In the genomic region with DNA sequence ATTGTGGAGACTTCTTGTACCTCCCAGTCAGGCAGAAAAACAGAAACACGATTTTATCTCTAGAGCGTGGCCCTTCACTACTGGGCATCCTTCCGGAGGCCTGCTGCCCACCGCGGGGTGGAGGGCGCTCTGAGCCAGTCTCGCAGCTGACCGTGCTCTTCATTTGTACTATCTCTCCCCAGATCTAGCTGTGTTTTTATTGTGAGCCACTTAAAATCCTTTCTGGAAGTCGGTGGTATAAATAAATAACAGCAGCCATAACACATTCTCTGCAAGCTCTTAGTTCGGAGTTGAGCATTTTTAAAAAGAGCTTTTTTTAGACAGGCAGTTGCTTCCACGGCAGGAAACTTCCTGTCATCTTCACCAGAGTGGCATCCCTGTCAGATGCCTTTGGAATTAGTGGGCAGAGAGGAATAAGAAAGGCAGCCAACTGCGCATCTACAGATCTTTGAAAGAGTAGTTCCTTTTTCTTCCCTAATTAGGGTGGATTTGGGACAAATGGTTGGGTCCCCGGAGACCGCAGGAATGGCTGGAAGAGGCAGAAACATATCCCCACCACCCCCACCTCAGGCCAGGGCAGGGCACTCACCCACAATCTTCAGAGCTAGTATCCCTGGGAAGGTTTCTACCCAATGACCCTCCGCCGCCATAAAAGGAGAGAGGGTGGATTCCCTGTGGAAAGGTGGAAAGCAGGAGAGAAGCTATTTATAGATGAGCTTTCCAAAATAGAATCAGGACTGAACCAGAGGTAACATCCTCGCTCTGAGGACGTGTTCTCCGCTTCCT, we compare ENCODE assay signal across 13 cellular contexts.
A peak's percentile ranks its signal among the peaks of the same experiment; 100 is the strongest.
DNase-seq lines count a peak whose midpoint lies in the region; ATAC-seq and TF ChIP-seq lines count a peak whose summit lies in the region.
"Had no signal": no experiment of that assay in that cellular context is flagged by ENCODE, and none has a peak within 500 bp of the region (broad histone marks: within the 10 kb centered on the region; RNA-seq: fewer than 3 reads in every experiment).

No MANE protein-coding gene starts in this region.

- TF ChIP-seq CTCF in SK-N-SH (IDR thresholded peaks at IDR 0.05) = 0 out of 2 replicates have a peak, but pooled peaks have one; percentile 15
- TF ChIP-seq CTCF in foreskin fibroblast (IDR thresholded peaks at IDR 0.05; ENCODE audit: low read depth, low read length) = no peak
- no peak for TF ChIP-seq CTCF in psoas muscle (IDR thresholded peaks at IDR 0.05)
- no peak for TF ChIP-seq CTCF in esophagus squamous epithelium (IDR thresholded peaks at IDR 0.05)
- no peak for TF ChIP-seq CTCF in GM10248 (IDR thresholded peaks at IDR 0.05; ENCODE audit: control extremely low read depth, extremely low read depth, low read depth, missing control alignments)

- H3K9ac ChIP-seq in SK-N-SH = peak overlapping the region; percentile 71

- H3F3A ChIP-seq in SK-N-SH (replicated peaks; ENCODE audit: insufficient read depth) = peaks cover 32% of the 10 kb centered on the region

- no peak for TF ChIP-seq POLR2A in esophagus squamous epithelium (IDR thresholded peaks at IDR 0.05)

- POLR2A ChIA-PET in SK-N-SH (lab: Yijun Ruan, JAX) = interaction anchor here (0.6 kb wide), 1 partner anchor 10 kb away, joined by 4 read pairs; no protein-coding TSS in a partner anchor
- POLR2A ChIA-PET in GM10248 (lab: Yijun Ruan, JAX) = no interaction called here

- H3K4me2 ChIP-seq in SK-N-SH = peak overlapping the region; percentile 72

- CTCF ChIA-PET in SK-N-SH (lab: Yijun Ruan, JAX) (interaction anchor here (0.7 to 6.1 kb wide), 6 partner anchors 12 to 800 kb away, joined by 3 to 26 read pairs (median 4); no protein-coding TSS in a partner anchor), GM10248 (lab: Yijun Ruan, JAX) (interaction anchor here (0.9 to 2.1 kb wide), 6 partner anchors 10 to 43 kb away, joined by 3 to 7 read pairs (median 4); no protein-coding TSS in a partner anchor)

- intact Hi-C loops in psoas muscle (cut with DNase I) (loop anchor here (5.0 to 10.0 kb wide), 3 partner anchors 56 to 139 kb away; no protein-coding TSS in a partner anchor), esophagus squamous epithelium (cut with DNase I) (no loop called here)

- peaks cover 23% of the 10 kb centered on the region; the same call in 1 of the 2 replicates for H3K79me2 ChIP-seq in SK-N-SH (ENCODE audit: insufficient read depth)

- H3K27ac ChIP-seq in SK-N-SH (ENCODE audit: low read depth in 2 of 2, low read length in 1 of 2) = peak overlapping the region; percentile 93 to 95
- peak overlapping the region; percentile 84 for H3K27ac ChIP-seq in psoas muscle
- peak overlapping the region in 2 of 4 donors; percentile 65 to 68 for H3K27ac ChIP-seq in esophagus squamous epithelium
- H3K27ac ChIP-seq: VCaP had no signal

- TF ChIP-seq EP300 in SK-N-SH (IDR thresholded peaks at IDR 0.05; ENCODE audit: borderline replicate concordance in 1 of 2, low read depth in 1 of 2, low read length in 1 of 2) = peak; percentile 71 to 83

- H3K36me3 ChIP-seq in SK-N-SH (replicated peaks in 1 of 2; ENCODE audit: control insufficient read depth in 1 of 2, insufficient read depth in 2 of 2, low read length in 1 of 2) (peaks cover 0 to 6% of the 10 kb centered on the region in 2 experiments), psoas muscle (ENCODE audit: insufficient read depth in 1 of 2, low read depth in 1 of 2) (peaks cover 0 to 10% of the 10 kb centered on the region in 2 donors), esophagus squamous epithelium (peaks cover 0 to 64% (median 0%) of the 10 kb centered on the region in 3 donors)

- TF ChIP-seq RAD21 in SK-N-SH (IDR thresholded peaks at IDR 0.05; ENCODE audit: low read length) = peak; percentile 36

- no peaks in the 10 kb centered on the region for H3K27me3 ChIP-seq in SK-N-SH (ENCODE audit: insufficient read depth)
- H3K27me3 ChIP-seq in psoas muscle (ENCODE audit: insufficient read depth in 3 of 3, low read length in 2 of 3) = no peaks in the 10 kb centered on the region
- no peaks in the 10 kb centered on the region for H3K27me3 ChIP-seq in esophagus squamous epithelium

- peaks cover 15 to 32% of the 10 kb centered on the region in 2 experiments for H3K4me1 ChIP-seq in SK-N-SH (ENCODE audit: control insufficient read depth in 1 of 2, insufficient read depth in 2 of 2, low read depth in 1 of 2, low read length in 1 of 2)
- peaks cover 18% of the 10 kb centered on the region for H3K4me1 ChIP-seq in psoas muscle
- peaks cover 0 to 9% (median 3%) of the 10 kb centered on the region in 3 donors for H3K4me1 ChIP-seq in esophagus squamous epithelium

- H4K20me1 ChIP-seq in SK-N-SH (ENCODE audit: insufficient read depth) = no peaks in the 10 kb centered on the region

- no peaks in the 10 kb centered on the region for H3K9me2 ChIP-seq in SK-N-SH

- peak overlapping the region; percentile 39 for H2AFZ ChIP-seq in SK-N-SH (ENCODE audit: low read depth)

- DNase-seq in COLO829 (ENCODE audit: low spot score) (peak; percentile 58), SK-N-SH (peak; percentile 79), foreskin fibroblast (peak; percentile 51 to 53), psoas muscle (no peak), esophagus squamous epithelium (lab: John Stamatoyannopoulos, UW) (no peak), GM10248 (ENCODE audit: extremely low spot score) (no peak)
- DNase-seq: CD8-positive, alpha-beta memory T cell; dermis blood vessel endothelial cell; NCI-H1930 had no signal

- H3K4me3 ChIP-seq in SK-N-SH (ENCODE audit: low read depth in 2 of 2, low read length in 1 of 2) (peak overlapping the region; percentile 12 to 36; a peak in 3 of 4 replicates), foreskin fibroblast (ENCODE audit: low read depth in 1 of 2, low read length in 2 of 2) (no peak overlapping the region), psoas muscle (no peak overlapping the region), esophagus squamous epithelium (no peak overlapping the region)

- peak; percentile 72 to 87 (median 76) for ATAC-seq in psoas muscle
- ATAC-seq in GM18873 (IDR thresholded peaks at IDR 0.05; ENCODE audit: low FRiP score, unreplicated experiment) = no peak
- no peak for ATAC-seq in GM21515 (IDR thresholded peaks at IDR 0.05; ENCODE audit: unreplicated experiment)
- ATAC-seq: Panc1 had no signal

- H3K9me3 ChIP-seq in SK-N-SH (no peaks in the 10 kb centered on the region), psoas muscle (no peaks in the 10 kb centered on the region), esophagus squamous epithelium (no peaks in the 10 kb centered on the region)

- WGBS in SK-N-SH (ENCODE audit: low lambda C conversion rate) = 23% methylated on average over 18 of the region's 19 CpGs
- WGBS in psoas muscle, 3 donors = 59 to 74% (median 63%) methylated on average over 19 of the region's 19 CpGs
- WGBS in esophagus squamous epithelium, 2 donors = 80% methylated on average over 13 to 18 of the region's 19 CpGs

TF ChIP-seq in SK-N-SH, 30 proteins besides CTCF, POLR2A, EP300 and RAD21 (continues in another document):
- TF ChIP-seq GABPA (IDR thresholded peaks at IDR 0.05; ENCODE audit: low read depth) (no peak; the same call in 1 of the 2 replicates), USF2 (IDR thresholded peaks at IDR 0.05; ENCODE audit: borderline replicate concordance, low read depth, low read length) (no peak), NRF1 (IDR thresholded peaks at IDR 0.05; ENCODE audit: low read depth, low read length) (peak; percentile 32; the same call in 1 of the 2 replicates), RXRA (IDR thresholded peaks at IDR 0.05; ENCODE audit: borderline replicate concordance, low read depth) (peak; percentile 34; the same call in 1 of the 2 replicates), TEAD4 (IDR thresholded peaks at IDR 0.05; ENCODE audit: borderline replicate concordance, insufficient read depth) (no peak), RCOR1 (IDR thresholded peaks at IDR 0.05; ENCODE audit: low read length) (peak; percentile 74), USF1 (IDR thresholded peaks at IDR 0.05; ENCODE audit: borderline replicate concordance, low read depth) (no peak), GATA2 (CRISPR knock-in tag; IDR thresholded peaks at IDR 0.05) (peak; percentile 95), SMC3 (IDR thresholded peaks at IDR 0.05; ENCODE audit: low read depth, low read length) (no peak), FOXM1 (IDR thresholded peaks at IDR 0.05; ENCODE audit: low read depth) (peak; percentile 63; the same call in 1 of the 2 replicates), TCF12 (IDR thresholded peaks at IDR 0.05) (peak; percentile 67), ZBTB33 (IDR thresholded peaks at IDR 0.05; ENCODE audit: borderline replicate concordance, low read depth) (no peak; the same call in 1 of the 2 replicates), JUND (IDR thresholded peaks at IDR 0.05) (peak; percentile 58; the same call in 1 of the 2 replicates), RFX5 (IDR thresholded peaks at IDR 0.05; ENCODE audit: low read length) (peak; percentile 28; the same call in 1 of the 2 replicates), FOXJ3 (CRISPR knock-in tag; IDR thresholded peaks at IDR 0.05) (no peak; the same call in 1 of the 2 replicates)

Comparison
In these comparisons a context has a peak if more than half of its experiments do, and no peak if none do; other contexts are left out.
1. DNase-seq: peak in COLO829 (single experiment), SK-N-SH (single experiment) and foreskin fibroblast (2 of 2); none in psoas muscle (0 of 2), esophagus squamous epithelium (single experiment) and GM10248 (single experiment).
2. H3K4me3 ChIP-seq: peak in SK-N-SH (2 of 2); none in foreskin fibroblast (0 of 2), psoas muscle (single experiment) and esophagus squamous epithelium (0 of 4).
3. ATAC-seq: peak in psoas muscle (4 of 4); none in GM18873 (single experiment) and GM21515 (single experiment).